ENCODE assay signal across 1 cellular context in genomic region chr1:204113900-204114299, GRCh38.
TF ChIP-seq lines count a peak whose summit lies in the region.

No MANE protein-coding gene starts in this region.

TF ChIP-seq in WTC11, 78 proteins besides CTCF, POLR2A, EP300 and RAD21 (continued from another document):
- TF ChIP-seq ATF2 (CRISPR knock-in tag; IDR thresholded peaks at IDR 0.05; ENCODE audit: borderline replicate concordance, low read depth) (no peak), EMX1 (CRISPR knock-in tag; IDR thresholded peaks at IDR 0.05) (no peak), USF1 (CRISPR knock-in tag; IDR thresholded peaks at IDR 0.05) (no peak), E2F1 (CRISPR knock-in tag; IDR thresholded peaks at IDR 0.05) (no peak)
